ENCODE assay signal across 1 cellular context in the genomic region with DNA sequence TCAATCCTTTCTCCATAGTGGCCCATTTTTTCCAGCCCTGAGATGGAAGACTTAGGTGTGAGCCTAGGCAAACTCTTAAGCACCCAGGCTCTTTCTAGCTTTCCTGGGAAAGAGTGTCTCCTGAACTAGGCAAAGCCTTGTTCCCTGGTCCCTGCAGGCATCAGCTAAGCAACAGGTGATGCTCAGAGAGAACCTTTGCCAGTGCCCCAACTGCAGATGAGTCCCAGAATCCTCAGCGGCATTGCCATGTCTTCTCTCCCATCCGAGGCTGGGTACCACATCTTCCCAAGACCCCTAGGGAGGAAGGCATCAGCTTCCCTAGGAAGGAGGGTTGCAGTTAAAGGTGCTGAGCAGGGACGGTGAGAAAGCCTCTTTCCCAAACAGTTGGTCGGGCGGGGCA.
TF ChIP-seq lines count a peak whose summit lies in the region.

No MANE protein-coding gene starts in this region.

TF ChIP-seq in IMR-90, 13 proteins besides CTCF, POLR2A, EP300 and RAD21:
- TF ChIP-seq MAZ (IDR thresholded peaks at IDR 0.05; ENCODE audit: borderline replicate concordance, low read depth, low read length) (no peak), RFX5 (IDR thresholded peaks at IDR 0.05; ENCODE audit: low read depth, low read length) (no peak), CHD1 (IDR thresholded peaks at IDR 0.05; ENCODE audit: low read depth, low read length) (no peak), MXI1 (IDR thresholded peaks at IDR 0.05; ENCODE audit: borderline replicate concordance, low read depth, low read length) (no peak), BHLHE40 (IDR thresholded peaks at IDR 0.05; ENCODE audit: low read depth, low read length) (no peak), CEBPB (IDR thresholded peaks at IDR 0.05; ENCODE audit: low read depth, low read length) (no peak)
- TF ChIP-seq, protein P1, sequence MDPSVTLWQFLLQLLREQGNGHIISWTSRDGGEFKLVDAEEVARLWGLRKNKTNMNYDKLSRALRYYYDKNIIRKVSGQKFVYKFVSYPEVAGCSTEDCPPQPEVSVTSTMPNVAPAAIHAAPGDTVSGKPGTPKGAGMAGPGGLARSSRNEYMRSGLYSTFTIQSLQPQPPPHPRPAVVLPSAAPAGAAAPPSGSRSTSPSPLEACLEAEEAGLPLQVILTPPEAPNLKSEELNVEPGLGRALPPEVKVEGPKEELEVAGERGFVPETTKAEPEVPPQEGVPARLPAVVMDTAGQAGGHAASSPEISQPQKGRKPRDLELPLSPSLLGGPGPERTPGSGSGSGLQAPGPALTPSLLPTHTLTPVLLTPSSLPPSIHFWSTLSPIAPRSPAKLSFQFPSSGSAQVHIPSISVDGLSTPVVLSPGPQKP (IDR thresholded peaks at IDR 0.05; ENCODE audit: borderline replicate concordance, low read depth, low read length): no peak
